1 cellular context compared by ENCODE assay signal in genomic region chr17:41537990-41538389, GRCh38.
TF ChIP-seq lines count a peak whose summit lies in the region.

No MANE protein-coding gene starts in this region.

TF ChIP-seq in IMR-90, 13 proteins besides CTCF, POLR2A, EP300 and RAD21:
- TF ChIP-seq ELK1 (IDR thresholded peaks at IDR 0.05; ENCODE audit: borderline replicate concordance, low read depth, low read length) = no peak
- TF ChIP-seq CEBPB (IDR thresholded peaks at IDR 0.05; ENCODE audit: low read depth, low read length) = peak; percentile 60; the same call in 1 of the 2 replicates
TF ChIP-seq in IMR-90: peak in this region for 1.
